Comparison of ENCODE assay signal across 19 cellular contexts in genomic region chr6:105014448-105014847, GRCh38. TPM values are rescaled to one million over a fixed set of nuclear protein-coding genes. Genes with fewer than 3 reads are reported as not detected.
"Had no signal": no experiment of that assay in that cellular context is flagged by ENCODE, and none has a peak within 500 bp of the region (broad histone marks: within the 10 kb centered on the region; RNA-seq: fewer than 3 reads in every experiment).

No MANE protein-coding gene starts in this region.

- ATAC-seq: body of pancreas, esophagus mucosa, left ventricle myocardium superior, sciatic nerve had no signal

- H3K9me3 Mint-ChIP-seq: activated naive CD8-positive, alpha-beta T cell treated with anti-CD3 and anti-CD28 coated beads for 36 hours; memory B cell had no signal

- H3K27me3 Mint-ChIP-seq: memory B cell had no signal

- H3K36me3 ChIP-seq: colonic mucosa, stomach had no signal

- H3K4me1 ChIP-seq: body of pancreas, colonic mucosa, stomach, testis had no signal

- H3K36me3 Mint-ChIP-seq: activated naive CD8-positive, alpha-beta T cell treated with anti-CD3 and anti-CD28 coated beads for 36 hours; memory B cell had no signal

- H3K4me3 Mint-ChIP-seq: activated naive CD8-positive, alpha-beta T cell treated with anti-CD3 and anti-CD28 coated beads for 36 hours; memory B cell had no signal

- DNase-seq: activated CD4-positive, alpha-beta T cell treated with anti-CD3 and anti-CD28 coated beads for 4 hours; activated CD8-positive, alpha-beta memory T cell treated with anti-CD3 and anti-CD28 coated beads for 24 hours; activated gamma-delta T cell treated with Interleukin-2 at 50 U/mL for 16 hours; activated naive CD8-positive, alpha-beta T cell treated with anti-CD3 and anti-CD28 coated beads for 36 hours; amygdala; body of pancreas; caudate nucleus; colonic mucosa; hippocampal formation; left ventricle myocardium superior; stimulated activated CD4-positive, alpha-beta T cell treated with anti-CD3 and anti-CD28 coated beads, Interleukin-1b, Interleukin-23, amount 100 ng/mL, for 48 hours; stomach; T-helper 2 cell; testis had no signal

- H3K4me3 ChIP-seq: body of pancreas, colonic mucosa, stomach, testis had no signal

- H3K9me3 ChIP-seq: body of pancreas, colonic mucosa, stomach, testis had no signal

- H3K4me1 Mint-ChIP-seq: activated naive CD8-positive, alpha-beta T cell treated with anti-CD3 and anti-CD28 coated beads for 36 hours; memory B cell had no signal

- H3K27me3 ChIP-seq: body of pancreas, colonic mucosa, stomach, testis had no signal

- H3K27ac Mint-ChIP-seq: activated naive CD8-positive, alpha-beta T cell treated with anti-CD3 and anti-CD28 coated beads for 36 hours; memory B cell had no signal

- H3K27ac ChIP-seq: body of pancreas, colonic mucosa, stomach, testis had no signal

RNA-seq across cellular contexts. Expression of gene LIN28B, which starts 57.5 kb away (rescaled TPM):
- total RNA-seq: body of pancreas, esophagus mucosa, left ventricle myocardium superior, osteoblast, sciatic nerve, stomach, ureter had no signal
